22 cellular contexts compared by ENCODE assay signal in the genomic region with DNA sequence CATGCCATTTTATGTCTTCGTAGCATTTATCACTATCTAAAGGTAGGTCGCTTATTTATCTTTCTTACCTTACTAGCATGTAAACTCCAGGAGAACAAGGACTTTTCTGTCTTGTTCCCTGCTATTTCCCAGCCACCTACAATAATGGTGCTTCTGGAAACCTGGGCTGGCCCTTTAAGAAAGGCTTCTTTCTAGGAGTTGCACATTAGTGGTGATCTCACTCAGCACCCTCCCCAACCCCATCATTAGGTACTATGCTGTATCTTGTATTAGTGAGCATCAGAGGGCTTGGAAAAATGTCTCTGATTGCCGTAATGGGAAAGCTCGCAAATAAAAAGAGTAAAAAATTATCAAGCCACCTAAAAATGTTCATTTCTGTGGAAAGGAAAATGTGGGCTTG.
"Had no signal": no experiment of that assay in that cellular context is flagged by ENCODE, and none has a peak within 500 bp of the region (broad histone marks: within the 10 kb centered on the region; RNA-seq: fewer than 3 reads in every experiment).

No MANE protein-coding gene starts in this region.

- DNase-seq: KBM-7; MV-4-11; NCI-H1092; NCI-H1105 treated with DMSO at 0.1 percent for 48 hours; NCI-H1417 treated with DMSO at 0.1 percent for 48 hours; NCI-H1694 treated with DMSO at 0.1 percent for 48 hours; NCI-H1930; NCI-H2081; NCI-H2171; NCI-H226; NCI-H446; NCI-H510A; NCI-H524 treated with DMSO at 0.1 percent for 48 hours; NCI-H82; NK-92 treated with Interleukin-12 subunit alpha and Interleukin-12 subunit beta, amount 100 ng/mL, for 24 hours; OCI-M1; PC-9; Peyer's patch; SIG-M5 had no signal

- H3K27ac ChIP-seq: HL-60, PC-9, Peyer's patch, SJSA1, SK-N-MC had no signal

- H3K27me3 ChIP-seq: Peyer's patch, SJSA1 had no signal

- H2AFZ ChIP-seq: PC-9 had no signal

- H3K4me2 ChIP-seq: PC-9 had no signal

- H3K36me3 ChIP-seq: Peyer's patch, SJSA1 had no signal

- H3K4me3 ChIP-seq: PC-9, Peyer's patch, SJSA1, SK-N-MC had no signal

- H3K9me3 ChIP-seq: Peyer's patch, SJSA1 had no signal
